Comparison of ENCODE assay signal across 1 cellular context in the genomic region with DNA sequence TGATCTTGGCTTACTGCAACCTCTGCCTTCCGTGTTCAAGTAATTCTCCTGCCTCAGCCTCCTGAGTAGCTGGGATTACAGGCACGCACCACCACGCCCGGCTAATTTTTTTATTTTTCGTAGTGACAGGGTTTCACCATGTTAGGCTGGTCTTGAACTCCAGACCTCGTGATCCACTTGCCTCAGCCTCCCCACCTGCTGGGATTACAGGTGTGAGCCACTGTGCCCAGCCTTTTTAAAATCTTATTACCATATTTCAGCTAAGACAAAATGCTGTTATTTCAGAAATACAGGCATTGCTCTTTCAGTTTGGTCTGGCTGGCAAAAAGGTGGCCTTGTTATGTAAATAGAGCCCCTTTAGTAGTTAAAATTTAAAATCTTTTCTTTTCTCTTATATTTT.
TF ChIP-seq lines count a peak whose summit lies in the region.

No MANE protein-coding gene starts in this region.

TF ChIP-seq in H1, 55 proteins besides CTCF, POLR2A, EP300 and RAD21:
- 0 out of 4 replicates have a peak, but pooled peaks of 1 of the 2 experiments have one; percentile 1 for TF ChIP-seq SIN3A (conservative IDR thresholded peaks at IDR 0.05 in 1 of 2, IDR thresholded peaks at IDR 0.05 in 1 of 2; ENCODE audit: low read depth in 1 of 2, low read length in 2 of 2)
- no peak for TF ChIP-seq CREB1 (IDR thresholded peaks at IDR 0.05)
